16 cellular contexts compared by ENCODE assay signal in genomic region chr13:112346173-112346898, GRCh38. TPM values are rescaled to one million over a fixed set of nuclear protein-coding genes. Genes with fewer than 3 reads are reported as not detected.
A peak's percentile ranks its signal among the peaks of the same experiment; 100 is the strongest.
DNase-seq lines count a peak whose midpoint lies in the region; ATAC-seq and TF ChIP-seq lines count a peak whose summit lies in the region.
"Had no signal": no experiment of that assay in that cellular context is flagged by ENCODE, and none has a peak within 500 bp of the region (broad histone marks: within the 10 kb centered on the region; RNA-seq: fewer than 3 reads in every experiment).

No MANE protein-coding gene starts in this region.

- no peaks in the 10 kb centered on the region for H4K20me1 ChIP-seq in OCI-LY7 (ENCODE audit: insufficient read depth, low read length)

- H3K79me2 ChIP-seq in OCI-LY7 (ENCODE audit: insufficient read depth, low read depth, low read length), result no peaks in the 10 kb centered on the region

- BruUV-seq in OCI-LY7 (replicated peaks; lab: Mats Ljungman, UMichigan), result no TSS peak

- no peaks in the 10 kb centered on the region for H3K9me3 Mint-ChIP-seq in activated CD4-positive, alpha-beta T cell treated with anti-CD3 and anti-CD28 coated beads for 36 hours (ENCODE audit: low read depth)
- no peaks in the 10 kb centered on the region for H3K9me3 Mint-ChIP-seq in activated CD4-positive, alpha-beta T cell treated with anti-CD3 and anti-CD28 coated beads, Interleukin-2, amount 10 ng/mL, durations not matched to agents 7 days and 5 days
- H3K9me3 Mint-ChIP-seq in WTC11, result no peaks in the 10 kb centered on the region

- no peak overlapping the region for H3K4ac ChIP-seq in neuronal stem cell (ENCODE audit: low read length)

- peak overlapping the region; percentile 87 for H2AK5ac ChIP-seq in neuronal stem cell (ENCODE audit: low read depth, low read length)

- no peak for TF ChIP-seq POLR2A in esophagus squamous epithelium (IDR thresholded peaks at IDR 0.05)

- no peaks in the 10 kb centered on the region for H3K79me1 ChIP-seq in neuronal stem cell (ENCODE audit: low read depth, low read length)

- H3K36me3 Mint-ChIP-seq in activated CD4-positive, alpha-beta T cell treated with anti-CD3 and anti-CD28 coated beads for 36 hours (ENCODE audit: low read depth), result no peaks in the 10 kb centered on the region
- H3K36me3 Mint-ChIP-seq in activated CD4-positive, alpha-beta T cell treated with anti-CD3 and anti-CD28 coated beads, Interleukin-2, amount 10 ng/mL, durations not matched to agents 7 days and 5 days (ENCODE audit: low read depth), result no peaks in the 10 kb centered on the region
- H3K36me3 Mint-ChIP-seq in WTC11, result no peaks in the 10 kb centered on the region

- H4K8ac ChIP-seq in neuronal stem cell (ENCODE audit: low read depth, low read length), result peak overlapping the region; percentile 83

- peak overlapping the region in 1 of 2 donors; percentile 23 for H3K4me3 ChIP-seq in neuronal stem cell (ENCODE audit: low read length in 2 of 2)
- H3K4me3 ChIP-seq in esophagus squamous epithelium, result no peak overlapping the region
- H3K4me3 ChIP-seq in OCI-LY7 (ENCODE audit: low read depth, low read length, poor library complexity, severe bottlenecking), result no peak overlapping the region
- H3K4me3 ChIP-seq: breast epithelium, tibial artery had no signal

- no peaks in the 10 kb centered on the region for H3K27me3 ChIP-seq in neuronal stem cell (ENCODE audit: control insufficient read depth in 3 of 3, insufficient read depth in 3 of 3, low read depth in 1 of 3, low read length in 3 of 3)
- H3K27me3 ChIP-seq in esophagus squamous epithelium, result peaks cover 0 to 78% (median 0%) of the 10 kb centered on the region in 4 donors

- ATAC-seq in activated CD4-positive, alpha-beta T cell treated with anti-CD3 and anti-CD28 coated beads for 36 hours, result no peak
- ATAC-seq in WTC11, result peak; percentile 73
- ATAC-seq: left ventricle myocardium superior had no signal

- no peak overlapping the region for H2BK15ac ChIP-seq in neuronal stem cell (ENCODE audit: low read length)

- H3K27ac Mint-ChIP-seq in activated CD4-positive, alpha-beta T cell treated with anti-CD3 and anti-CD28 coated beads for 36 hours, result no peak overlapping the region
- H3K27ac Mint-ChIP-seq in activated CD4-positive, alpha-beta T cell treated with anti-CD3 and anti-CD28 coated beads, Interleukin-2, amount 10 ng/mL, durations not matched to agents 7 days and 5 days, result no peak overlapping the region
- H3K27ac Mint-ChIP-seq in WTC11, result no peak overlapping the region
- H3K27ac Mint-ChIP-seq: progenitor cell of endocrine pancreas had no signal

- H3K23ac ChIP-seq in neuronal stem cell (ENCODE audit: low read depth, low read length, poor library complexity), result no peak overlapping the region

- peaks cover 0 to 3% of the 10 kb centered on the region in 2 donors for H3K9me3 ChIP-seq in neuronal stem cell (replicated peaks in 1 of 2; ENCODE audit: control insufficient read depth in 2 of 2, insufficient read depth in 1 of 2, low read depth in 1 of 2, low read length in 2 of 2)
- H3K9me3 ChIP-seq in esophagus squamous epithelium, result no peaks in the 10 kb centered on the region
- H3K9me3 ChIP-seq in OCI-LY7 (ENCODE audit: low read length), result no peaks in the 10 kb centered on the region
- H3K9me3 ChIP-seq: tibial artery had no signal

- peak overlapping the region; percentile 6 for H3K18ac ChIP-seq in neuronal stem cell (ENCODE audit: low read length)

- no peak overlapping the region for H3K4me3 Mint-ChIP-seq in activated CD4-positive, alpha-beta T cell treated with anti-CD3 and anti-CD28 coated beads for 36 hours
- H3K4me3 Mint-ChIP-seq in activated CD4-positive, alpha-beta T cell treated with anti-CD3 and anti-CD28 coated beads, Interleukin-2, amount 10 ng/mL, durations not matched to agents 7 days and 5 days, result no peak overlapping the region
- H3K4me3 Mint-ChIP-seq in WTC11, result peak overlapping the region; percentile 40

- no peak overlapping the region for H2BK120ac ChIP-seq in neuronal stem cell (ENCODE audit: low read depth, low read length)

- intact Hi-C loops in activated CD4-positive, alpha-beta T cell treated with anti-CD3 and anti-CD28 coated beads for 36 hours (cut with DNase I, micrococcal nuclease), result loop anchor here in 1 of 2 experiments (10.0 kb wide), 1 partner anchor 258 kb away; no protein-coding TSS in a partner anchor
- intact Hi-C loops in esophagus squamous epithelium (cut with DNase I), result no loop called here
- intact Hi-C loops in OCI-LY7 (cut with micrococcal nuclease; ENCODE audit: unreplicated experiment), result no loop called here

- peak; percentile 41 for DNase-seq in activated CD4-positive, alpha-beta T cell treated with anti-CD3 and anti-CD28 coated beads for 36 hours
- no peak for DNase-seq in activated CD4-positive, alpha-beta T cell treated with anti-CD3 and anti-CD28 coated beads, Interleukin-2, amount 10 ng/mL, durations not matched to agents 7 days and 5 days
- peak; percentile 86 to 92 for DNase-seq in NCI-H2081 (lab: John Stamatoyannopoulos, UW)
- DNase-seq in WTC11 (ENCODE audit: low spot score), result peak; percentile 58
- DNase-seq in neuronal stem cell (ENCODE audit: low spot score), result no peak
- DNase-seq in esophagus squamous epithelium (lab: John Stamatoyannopoulos, UW), result no peak
- DNase-seq in OCI-LY7 (ENCODE audit: low spot score), result no peak
- no peak for DNase-seq in NCI-H2196 treated with DMSO at 0.1 percent for 48 hours (lab: John Stamatoyannopoulos, UW; ENCODE audit: unreplicated experiment)
- DNase-seq: ACHN; activated CD8-positive, alpha-beta memory T cell treated with anti-CD3 and anti-CD28 coated beads, Interleukin-2, amount 50 U/mL, for 48 hours; left ventricle myocardium superior; NCI-H446 had no signal

- no CpG with 5 or more reads among the region's 22 CpGs for WGBS in neuronal stem cell (ENCODE audit: extremely low coverage in 2 of 2, insufficient read length in 2 of 2, insufficient replicate concordance in 1 of 2), 2 donors
- WGBS in esophagus squamous epithelium, 2 donors, result 14 to 27% methylated on average over 5 to 12 of the region's 22 CpGs

- no peaks in the 10 kb centered on the region for H3K36me3 ChIP-seq in neuronal stem cell (replicated peaks in 1 of 2; ENCODE audit: control insufficient read depth in 2 of 2, insufficient read depth in 2 of 2, low read length in 2 of 2)
- no peaks in the 10 kb centered on the region for H3K36me3 ChIP-seq in esophagus squamous epithelium
- no peaks in the 10 kb centered on the region for H3K36me3 ChIP-seq in OCI-LY7 (ENCODE audit: insufficient read depth, low read length)
- H3K36me3 ChIP-seq: breast epithelium, tibial artery had no signal

- peaks cover 25 to 28% of the 10 kb centered on the region in 2 donors for H3K4me1 ChIP-seq in neuronal stem cell (ENCODE audit: control insufficient read depth in 2 of 2, insufficient read depth in 1 of 2, low read depth in 1 of 2, low read length in 2 of 2)
- no peaks in the 10 kb centered on the region for H3K4me1 ChIP-seq in esophagus squamous epithelium
- no peaks in the 10 kb centered on the region for H3K4me1 ChIP-seq in OCI-LY7 (ENCODE audit: insufficient read depth, low read length, poor library complexity, severe bottlenecking)
- H3K4me1 ChIP-seq: breast epithelium, tibial artery had no signal

- no peak overlapping the region for H3K9ac ChIP-seq in neuronal stem cell (ENCODE audit: low read depth, low read length, poor library complexity)

- no peak overlapping the region for H3K14ac ChIP-seq in neuronal stem cell (ENCODE audit: low read length)

- H2BK5ac ChIP-seq in neuronal stem cell (ENCODE audit: low read length), result peak overlapping the region; percentile 2

- H3K27ac ChIP-seq in neuronal stem cell (replicated peaks; ENCODE audit: low read length) (no peak overlapping the region), esophagus squamous epithelium (no peak overlapping the region), OCI-LY7 (ENCODE audit: low read depth, low read length, poor library complexity, severe bottlenecking) (no peak overlapping the region)
- H3K27ac ChIP-seq: breast epithelium, HL-60, tibial artery had no signal

- no peak overlapping the region for H4K91ac ChIP-seq in neuronal stem cell (ENCODE audit: low read depth, low read length, poor library complexity)

- POLR2A ChIA-PET in activated CD4-positive, alpha-beta T cell treated with anti-CD3 and anti-CD28 coated beads for 36 hours (lab: Charles Lee), result no interaction called here
- POLR2A ChIA-PET in activated CD4-positive, alpha-beta T cell treated with anti-CD3 and anti-CD28 coated beads, Interleukin-2, amount 10 ng/mL, durations not matched to agents 7 days and 5 days (lab: Charles Lee), result no interaction called here
- POLR2A ChIA-PET in WTC11 (lab: Charles Lee) (no interaction called here), OCI-LY7 (lab: Charles Lee) (no interaction called here)

- no peaks in the 10 kb centered on the region for H3K9me2 ChIP-seq in OCI-LY7 (ENCODE audit: insufficient read depth, low read length)

- H3K4me2 ChIP-seq in neuronal stem cell (ENCODE audit: insufficient read depth, low read length, poor library complexity, severe bottlenecking), result no peak overlapping the region
- H3K4me2 ChIP-seq in OCI-LY7 (ENCODE audit: low read length), result no peak overlapping the region

- H3K4me1 Mint-ChIP-seq in activated CD4-positive, alpha-beta T cell treated with anti-CD3 and anti-CD28 coated beads for 36 hours, result peaks cover 2% of the 10 kb centered on the region
- no peaks in the 10 kb centered on the region for H3K4me1 Mint-ChIP-seq in activated CD4-positive, alpha-beta T cell treated with anti-CD3 and anti-CD28 coated beads, Interleukin-2, amount 10 ng/mL, durations not matched to agents 7 days and 5 days
- H3K4me1 Mint-ChIP-seq in WTC11, result peaks cover 66% of the 10 kb centered on the region

- no peak for TF ChIP-seq CTCF in WTC11 (IDR thresholded peaks at IDR 0.05)
- TF ChIP-seq CTCF in esophagus squamous epithelium (IDR thresholded peaks at IDR 0.05), result no peak
- no peak for TF ChIP-seq CTCF in OCI-LY7 (conservative IDR thresholded peaks at IDR 0.05; ENCODE audit: low read length)

- CTCF ChIA-PET in activated CD4-positive, alpha-beta T cell treated with anti-CD3 and anti-CD28 coated beads for 36 hours (lab: Charles Lee), result interaction anchor here (0.7 kb wide), 1 partner anchor 27 kb away, joined by 3 read pairs; no protein-coding TSS in a partner anchor
- CTCF ChIA-PET in activated CD4-positive, alpha-beta T cell treated with anti-CD3 and anti-CD28 coated beads, Interleukin-2, amount 10 ng/mL, durations not matched to agents 7 days and 5 days (lab: Charles Lee), result no interaction called here
- CTCF ChIA-PET in WTC11 (lab: Charles Lee) (interaction anchor here (0.6 to 1.5 kb wide), 3 partner anchors 20 to 241 kb away, joined by 3 to 5 read pairs (median 3); no protein-coding TSS in a partner anchor), OCI-LY7 (lab: Charles Lee; ENCODE audit: unreplicated experiment) (no interaction called here)

- H2AFZ ChIP-seq in neuronal stem cell (ENCODE audit: low read length) (peak overlapping the region; percentile 59), OCI-LY7 (ENCODE audit: low read length) (no peak overlapping the region)

- peaks cover 43% of the 10 kb centered on the region for H3K27me3 Mint-ChIP-seq in activated CD4-positive, alpha-beta T cell treated with anti-CD3 and anti-CD28 coated beads for 36 hours
- H3K27me3 Mint-ChIP-seq in activated CD4-positive, alpha-beta T cell treated with anti-CD3 and anti-CD28 coated beads, Interleukin-2, amount 10 ng/mL, durations not matched to agents 7 days and 5 days, result peaks cover 24% of the 10 kb centered on the region
- peaks cover 47% of the 10 kb centered on the region for H3K27me3 Mint-ChIP-seq in WTC11 (ENCODE audit: low read depth)

- no peak overlapping the region for H2BK12ac ChIP-seq in neuronal stem cell (ENCODE audit: low read length)

RNA-seq across cellular contexts. Expression of gene SPACA7, which starts 29.8 kb away (rescaled TPM):
- not detected for total RNA-seq in activated CD4-positive, alpha-beta T cell treated with anti-CD3 and anti-CD28 coated beads for 36 hours
- total RNA-seq in activated CD4-positive, alpha-beta T cell treated with anti-CD3 and anti-CD28 coated beads, Interleukin-2, amount 10 ng/mL, durations not matched to agents 7 days and 5 days, result not detected
- total RNA-seq in WTC11 (2021) (not detected in 3 replicates), esophagus squamous epithelium (not detected), OCI-LY7 (2022) (not detected in 2 replicates)
- polyA plus RNA-seq in neuronal stem cell (2013, experiment 1 of 2), result not detected
- not detected for polyA plus RNA-seq in neuronal stem cell (2013, experiment 2 of 2)
- total RNA-seq in OCI-LY7 (2014; rRNA removed; shearing (Covaris generic)), result not detected in 2 replicates
- total RNA-seq: breast epithelium, left ventricle myocardium superior, progenitor cell of endocrine pancreas had no signal

Comparison
In these comparisons a context has a peak if more than half of its experiments do, and no peak if none do; other contexts are left out.
1. DNase-seq: peak in activated CD4-positive, alpha-beta T cell treated with anti-CD3 and anti-CD28 coated beads for 36 hours (single experiment), NCI-H2081 (2 of 2) and WTC11 (single experiment); none in activated CD4-positive, alpha-beta T cell treated with anti-CD3 and anti-CD28 coated beads, Interleukin-2, amount 10 ng/mL, durations not matched to agents 7 days and 5 days (single experiment), neuronal stem cell (single experiment), esophagus squamous epithelium (single experiment), OCI-LY7 (single experiment) and NCI-H2196 treated with DMSO at 0.1 percent for 48 hours (single experiment).
2. CTCF ChIA-PET loops: an anchor here in activated CD4-positive, alpha-beta T cell treated with anti-CD3 and anti-CD28 coated beads for 36 hours (0.7 kb wide) and WTC11 (0.6 to 1.5 kb wide); none called in activated CD4-positive, alpha-beta T cell treated with anti-CD3 and anti-CD28 coated beads, Interleukin-2, amount 10 ng/mL, durations not matched to agents 7 days and 5 days and OCI-LY7.